ENCODE assay signal across 28 cellular contexts in genomic region chr5:68848086-68848485, GRCh38.
DNase-seq lines count a peak whose midpoint lies in the region; ATAC-seq and TF ChIP-seq lines count a peak whose summit lies in the region.
"Had no signal": no experiment of that assay in that cellular context is flagged by ENCODE, and none has a peak within 500 bp of the region (broad histone marks: within the 10 kb centered on the region; RNA-seq: fewer than 3 reads in every experiment).

No MANE protein-coding gene starts in this region.

- H3K4me3 Mint-ChIP-seq in MCF 10A (ENCODE audit: unreplicated experiment) = no peak overlapping the region
- H3K4me3 Mint-ChIP-seq: activated naive CD4-positive, alpha-beta T cell treated with anti-CD3 and anti-CD28 coated beads, Interleukin-2, amount 50 U/mL, for 24 hours; activated T-helper 1 cell treated with anti-CD3 and anti-CD28 coated beads, Interleukin-12 subunit alpha, Interleukin-12 subunit beta, Interleukin-2, Interleukin-4 antibody, amounts not matched to agents 30 ng/mL and 10 ng/mL and 1 ng/mL, durations not matched to agents 14 hours and 24 hours and 36 hours; memory B cell; naive B cell; T-helper 17 cell had no signal

- DNase-seq in MCF 10A (ENCODE audit: unreplicated experiment) = peak; percentile 33
- no peak for DNase-seq in breast epithelium (ENCODE audit: low spot score in 2 of 2)
- peak; percentile 55 for DNase-seq in adipocyte (ENCODE audit: low read depth)
- DNase-seq in foreskin keratinocyte = peak; percentile 11 to 73
- DNase-seq in cerebellar nuclear complex (lab: John Stamatoyannopoulos, UW) = no peak
- no peak for DNase-seq in DMS153 treated with DMSO at 0.1 percent for 48 hours (lab: John Stamatoyannopoulos, UW; ENCODE audit: unreplicated experiment)
- no peak for DNase-seq in HuH-7 (ENCODE audit: low spot score)
- no peak for DNase-seq in NCI-H1436 treated with DMSO at 0.1 percent for 48 hours (lab: John Stamatoyannopoulos, UW)
- DNase-seq: activated CD4-positive, alpha-beta T cell treated with anti-CD3 and anti-CD28 coated beads, Interleukin-2, amount 50 U/mL, for 1 hour; Calu3; effector CD4-positive, alpha-beta T cell; KG1; left cardiac atrium; naive B cell; NCI-H2029; NCI-H226; stimulated activated CD4-positive, alpha-beta T cell treated with anti-CD3 and anti-CD28 coated beads, Interleukin-4, amount 100 ng/mL, for 24 hours; stimulated activated naive CD8-positive, alpha-beta T cell treated with anti-CD3 and anti-CD28 coated beads, Interleukin-15, Interleukin-2, amounts not matched to agents 100 U/mL and 50 U/mL, for 24 hours; T-helper 17 cell; thyroid gland had no signal

- no peaks in the 10 kb centered on the region for H3K36me3 Mint-ChIP-seq in MCF 10A (ENCODE audit: insufficient read depth, unreplicated experiment)
- H3K36me3 Mint-ChIP-seq: memory B cell had no signal

- H3K27ac ChIP-seq in breast epithelium (no peak overlapping the region), foreskin keratinocyte (no peak overlapping the region)
- H3K27ac ChIP-seq: 22Rv1; ascending aorta; BLaER1 treated with 17β-estradiol and CSF1 and Interleukin-3, amounts not matched to agents 10 nM and 100 nM; thyroid gland; VCaP had no signal

- no peak for TF ChIP-seq POLR2A in breast epithelium (IDR thresholded peaks at IDR 0.05)

- H3K27me3 Mint-ChIP-seq in MCF 10A (ENCODE audit: insufficient read depth, unreplicated experiment) = peaks cover 41% of the 10 kb centered on the region

- CTCF ChIA-PET in MCF 10A (lab: Yijun Ruan, JAX) = interaction anchor here (0.5 kb wide), 1 partner anchor 136 kb away, joined by 3 read pairs; no protein-coding TSS in a partner anchor

- H3K9me3 Mint-ChIP-seq in MCF 10A (ENCODE audit: unreplicated experiment) = no peaks in the 10 kb centered on the region
- H3K9me3 Mint-ChIP-seq: activated T-helper 1 cell treated with anti-CD3 and anti-CD28 coated beads, Interleukin-12 subunit alpha, Interleukin-12 subunit beta, Interleukin-2, Interleukin-4 antibody, amounts not matched to agents 30 ng/mL and 10 ng/mL and 1 ng/mL, durations not matched to agents 14 hours and 24 hours and 36 hours; memory B cell had no signal

- H3K4me1 ChIP-seq in breast epithelium (no peaks in the 10 kb centered on the region), adipocyte (ENCODE audit: control insufficient read depth, insufficient read depth, low read length) (peaks cover 4% of the 10 kb centered on the region), foreskin keratinocyte (no peaks in the 10 kb centered on the region)
- H3K4me1 ChIP-seq: ascending aorta; BLaER1 treated with 17β-estradiol and CSF1 and Interleukin-3, amounts not matched to agents 10 nM and 100 nM; thyroid gland had no signal

- H3K4me3 ChIP-seq in breast epithelium (no peak overlapping the region), adipocyte (ENCODE audit: low read length) (no peak overlapping the region)
- H3K4me3 ChIP-seq: ascending aorta; BLaER1 treated with 17β-estradiol and CSF1 and Interleukin-3, amounts not matched to agents 10 nM and 100 nM; thyroid gland had no signal

- H3K4me1 Mint-ChIP-seq in MCF 10A (ENCODE audit: insufficient read depth, unreplicated experiment) = peaks cover 9% of the 10 kb centered on the region
- H3K4me1 Mint-ChIP-seq: activated naive CD4-positive, alpha-beta T cell treated with anti-CD3 and anti-CD28 coated beads, Interleukin-2, amount 50 U/mL, for 24 hours; memory B cell had no signal

- H3K36me3 ChIP-seq in breast epithelium = no peaks in the 10 kb centered on the region
- H3K36me3 ChIP-seq in adipocyte (ENCODE audit: control insufficient read depth, insufficient read depth, low read length, severe bottlenecking) = no peaks in the 10 kb centered on the region
- H3K36me3 ChIP-seq: ascending aorta; BLaER1 treated with 17β-estradiol and CSF1 and Interleukin-3, amounts not matched to agents 10 nM and 100 nM; thyroid gland had no signal

- peak; percentile 51 for ATAC-seq in foreskin keratinocyte
- ATAC-seq: esophagus mucosa; left cardiac atrium; stimulated activated naive CD8-positive, alpha-beta T cell treated with anti-CD3 and anti-CD28 coated beads, Interleukin-15, Interleukin-2, amounts not matched to agents 100 U/mL and 50 U/mL, for 24 hours; T-helper 17 cell had no signal

- no peak overlapping the region for H3K9ac ChIP-seq in adipocyte (ENCODE audit: low read length)
- H3K9ac ChIP-seq: BLaER1 treated with 17β-estradiol and CSF1 and Interleukin-3, amounts not matched to agents 10 nM and 100 nM had no signal

- BruUV-seq in MCF 10A (replicated peaks; lab: Mats Ljungman, UMichigan) = no TSS peak

- POLR2A ChIA-PET in MCF 10A (lab: Yijun Ruan, JAX) = no interaction called here

- no peak for TF ChIP-seq CTCF in MCF 10A (IDR thresholded peaks at IDR 0.05; ENCODE audit: unreplicated experiment)
- TF ChIP-seq CTCF in breast epithelium (IDR thresholded peaks at IDR 0.05) = no peak
- no peak for TF ChIP-seq CTCF in foreskin keratinocyte (conservative IDR thresholded peaks at IDR 0.05)

- no peak overlapping the region for H3K27ac Mint-ChIP-seq in MCF 10A (ENCODE audit: low read depth, unreplicated experiment)
- H3K27ac Mint-ChIP-seq: activated naive CD4-positive, alpha-beta T cell treated with anti-CD3 and anti-CD28 coated beads, Interleukin-2, amount 50 U/mL, for 24 hours; activated T-helper 1 cell treated with anti-CD3 and anti-CD28 coated beads, Interleukin-12 subunit alpha, Interleukin-12 subunit beta, Interleukin-2, Interleukin-4 antibody, amounts not matched to agents 30 ng/mL and 10 ng/mL and 1 ng/mL, durations not matched to agents 14 hours and 24 hours and 36 hours; memory B cell; naive B cell; T-helper 17 cell had no signal

- no peaks in the 10 kb centered on the region for H3K9me3 ChIP-seq in breast epithelium
- H3K9me3 ChIP-seq in adipocyte (ENCODE audit: control insufficient read depth, low read length) = peaks cover 8% of the 10 kb centered on the region
- H3K9me3 ChIP-seq: ascending aorta, thyroid gland had no signal

- intact Hi-C loops in MCF 10A (cut with micrococcal nuclease) (no loop called here), breast epithelium (cut with DNase I; ENCODE audit: low total_unique reads) (no loop called here)

- H3K27me3 ChIP-seq in breast epithelium (no peaks in the 10 kb centered on the region), adipocyte (replicated peaks; ENCODE audit: control insufficient read depth, insufficient read depth, low read length) (no peaks in the 10 kb centered on the region), foreskin keratinocyte (peaks cover 6% of the 10 kb centered on the region)
- H3K27me3 ChIP-seq: ascending aorta; BLaER1 treated with 17β-estradiol and CSF1 and Interleukin-3, amounts not matched to agents 10 nM and 100 nM; thyroid gland had no signal

Comparison
In these comparisons a context has a peak if more than half of its experiments do, and no peak if none do; other contexts are left out.
1. DNase-seq: peak in MCF 10A (single experiment), adipocyte (single experiment) and foreskin keratinocyte (2 of 2); none in breast epithelium (0 of 2), cerebellar nuclear complex (0 of 2), DMS153 treated with DMSO at 0.1 percent for 48 hours (single experiment), HuH-7 (single experiment) and NCI-H1436 treated with DMSO at 0.1 percent for 48 hours (single experiment).